In genomic region chr12:126726481-126727217, GRCh38 we compare ENCODE assay signal across 21 cellular contexts.
A peak's percentile ranks its signal among the peaks of the same experiment; 100 is the strongest.
DNase-seq lines count a peak whose midpoint lies in the region; ATAC-seq and TF ChIP-seq lines count a peak whose summit lies in the region.
"Had no signal": no experiment of that assay in that cellular context is flagged by ENCODE, and none has a peak within 500 bp of the region (broad histone marks: within the 10 kb centered on the region; RNA-seq: fewer than 3 reads in every experiment).

No MANE protein-coding gene starts in this region.

- H3K27me3 ChIP-seq in HUES6 (ENCODE audit: control insufficient read depth, insufficient read depth, low read length) (peaks cover 80% of the 10 kb centered on the region), iPS-18a (ENCODE audit: control insufficient read depth, insufficient read depth, low read length) (peaks cover 40% of the 10 kb centered on the region), trophoblast cell (ENCODE audit: insufficient read depth, low read length) (peaks cover 26% of the 10 kb centered on the region), esophagus muscularis mucosa (peaks cover 0 to 63% (median 0%) of the 10 kb centered on the region in 4 donors)

- WGBS in trophoblast cell (ENCODE audit: extremely low coverage, insufficient coverage, insufficient read length), result no CpG with 5 or more reads among the region's 69 CpGs
- 8% methylated on average over 16 of the region's 69 CpGs for WGBS in esophagus muscularis mucosa

- peaks cover 14 to 73% (median 23%) of the 10 kb centered on the region in 5 experiments for H3K9me3 Mint-ChIP-seq in brain

- TF ChIP-seq EP300 in esophagus muscularis mucosa (IDR thresholded peaks at IDR 0.05), result no peak

- no peak overlapping the region for H4K91ac ChIP-seq in trophoblast cell (ENCODE audit: low read depth, low read length)

- H3K27me3 Mint-ChIP-seq in brain, result peaks cover 85% of the 10 kb centered on the region

- H2AFZ ChIP-seq in trophoblast cell (ENCODE audit: insufficient read depth, low read length, poor library complexity), result peak overlapping the region; percentile 35

- TF ChIP-seq POLR2A in esophagus muscularis mucosa (IDR thresholded peaks at IDR 0.05; ENCODE audit: low read depth), result no peak

- peak overlapping the region; percentile 31 for H2BK120ac ChIP-seq in trophoblast cell (ENCODE audit: insufficient read depth, low read length, poor library complexity)

- no peak overlapping the region for H3K4ac ChIP-seq in trophoblast cell (ENCODE audit: low read depth, low read length)

- H3K27ac Mint-ChIP-seq in brain, result no peak overlapping the region
- H3K27ac Mint-ChIP-seq: stimulated activated naive CD8-positive, alpha-beta T cell treated with anti-CD3 and anti-CD28 coated beads, Interleukin-15, amount 100 ng/mL, for 72 hours; T-cell had no signal

- intact Hi-C loops in esophagus muscularis mucosa (cut with DNase I) (no loop called here), left ventricle myocardium superior (cut with micrococcal nuclease) (no loop called here)

- H4K12ac ChIP-seq in trophoblast cell (ENCODE audit: low read depth, low read length), result no peak overlapping the region

- peak overlapping the region in 3 of 5 experiments; percentile 51 to 77 (median 76) for H3K4me3 Mint-ChIP-seq in brain
- H3K4me3 Mint-ChIP-seq: stimulated activated naive CD8-positive, alpha-beta T cell treated with anti-CD3 and anti-CD28 coated beads, Interleukin-15, amount 100 ng/mL, for 72 hours had no signal

- no peak overlapping the region for H2AK5ac ChIP-seq in trophoblast cell (ENCODE audit: low read length)

- no peak overlapping the region for H3K9ac ChIP-seq in HUES6 (ENCODE audit: low read length)
- no peak overlapping the region for H3K9ac ChIP-seq in iPS-18a (ENCODE audit: low read length)
- H3K9ac ChIP-seq in trophoblast cell (ENCODE audit: low read length), result no peak overlapping the region

- no peak overlapping the region for H2BK5ac ChIP-seq in trophoblast cell (ENCODE audit: low read depth, low read length, poor library complexity)

- H3K36me3 ChIP-seq in HUES6 (ENCODE audit: control insufficient read depth, insufficient read depth, low read length) (no peaks in the 10 kb centered on the region), iPS-18a (ENCODE audit: control insufficient read depth, low read depth, low read length) (no peaks in the 10 kb centered on the region), trophoblast cell (ENCODE audit: control insufficient read depth in 1 of 2, insufficient read depth in 2 of 2, low read length in 2 of 2) (no peaks in the 10 kb centered on the region), esophagus muscularis mucosa (no peaks in the 10 kb centered on the region)
- H3K36me3 ChIP-seq: lower lobe of right lung, tibial artery had no signal

- no peak for ATAC-seq in left ventricle myocardium superior
- ATAC-seq: sciatic nerve; stimulated activated naive CD8-positive, alpha-beta T cell treated with anti-CD3 and anti-CD28 coated beads, Interleukin-15, amount 100 ng/mL, for 72 hours; T-cell had no signal

- H3K79me1 ChIP-seq in trophoblast cell (ENCODE audit: low read length), result peaks cover 5% of the 10 kb centered on the region

- H3K27ac ChIP-seq in HUES6 (ENCODE audit: low read depth, low read length) (no peak overlapping the region), iPS-18a (ENCODE audit: low read length) (no peak overlapping the region), trophoblast cell (ENCODE audit: low read depth, low read length) (no peak overlapping the region), esophagus muscularis mucosa (replicated peaks in 1 of 4) (no peak overlapping the region)
- H3K27ac ChIP-seq: lower lobe of right lung, tibial artery had no signal

- TF ChIP-seq CTCF in brain (conservative IDR thresholded peaks at IDR 0.05), result no peak
- no peak for TF ChIP-seq CTCF in esophagus muscularis mucosa (IDR thresholded peaks at IDR 0.05)

- peak overlapping the region; percentile 73 for H2BK12ac ChIP-seq in trophoblast cell (ENCODE audit: low read length)

- peak overlapping the region; percentile 55 for H3K18ac ChIP-seq in trophoblast cell (ENCODE audit: low read length)

- no peaks in the 10 kb centered on the region for H3K79me2 ChIP-seq in trophoblast cell (ENCODE audit: control insufficient read depth, insufficient read depth, low read length, poor library complexity)

- peak overlapping the region; percentile 58 for H3K4me2 ChIP-seq in trophoblast cell (ENCODE audit: low read length)

- no peaks in the 10 kb centered on the region for H3K4me1 Mint-ChIP-seq in brain
- H3K4me1 Mint-ChIP-seq: stimulated activated naive CD8-positive, alpha-beta T cell treated with anti-CD3 and anti-CD28 coated beads, Interleukin-15, amount 100 ng/mL, for 72 hours had no signal

- no peaks in the 10 kb centered on the region for H3K9me3 ChIP-seq in HUES6 (ENCODE audit: control insufficient read depth, insufficient read depth, low read depth, low read length)
- peaks cover 19% of the 10 kb centered on the region for H3K9me3 ChIP-seq in iPS-18a (ENCODE audit: control insufficient read depth, low read depth, low read length)
- H3K9me3 ChIP-seq in trophoblast cell (ENCODE audit: insufficient read depth, low read depth, low read length), result peaks cover 6% of the 10 kb centered on the region
- no peaks in the 10 kb centered on the region for H3K9me3 ChIP-seq in esophagus muscularis mucosa
- H3K9me3 ChIP-seq: lower lobe of right lung, tibial artery had no signal

- H3K4me3 ChIP-seq in HUES6 (ENCODE audit: low read depth, low read length) (peak overlapping the region; percentile 53), iPS-18a (ENCODE audit: low read length) (peak overlapping the region; percentile 51), trophoblast cell (ENCODE audit: low read depth, low read length) (no peak overlapping the region), esophagus muscularis mucosa (no peak overlapping the region)
- H3K4me3 ChIP-seq: lower lobe of right lung, tibial artery had no signal

- H3K23ac ChIP-seq in trophoblast cell (ENCODE audit: low read length), result no peak overlapping the region

- H3K4me1 ChIP-seq in HUES6 (ENCODE audit: control insufficient read depth, insufficient read depth, low read length), result peaks cover 9% of the 10 kb centered on the region; the same call in 1 of the 2 replicates
- no peaks in the 10 kb centered on the region for H3K4me1 ChIP-seq in iPS-18a (ENCODE audit: control insufficient read depth, low read depth, low read length)
- peaks cover 6 to 11% of the 10 kb centered on the region in 2 experiments for H3K4me1 ChIP-seq in trophoblast cell (ENCODE audit: control insufficient read depth in 1 of 2, insufficient read depth in 2 of 2, low read length in 2 of 2)
- H3K4me1 ChIP-seq in esophagus muscularis mucosa, result peaks cover 0 to 7% (median 0%) of the 10 kb centered on the region in 4 donors
- H3K4me1 ChIP-seq: lower lobe of right lung, tibial artery had no signal

- no peak overlapping the region for H4K8ac ChIP-seq in trophoblast cell (ENCODE audit: low read depth, low read length)

- no peaks in the 10 kb centered on the region for H3K36me3 Mint-ChIP-seq in brain
- H3K36me3 Mint-ChIP-seq: T-cell had no signal

- H3K14ac ChIP-seq in trophoblast cell (ENCODE audit: low read length), result no peak overlapping the region

- DNase-seq in trophoblast cell, result no peak
- no peak for DNase-seq in esophagus muscularis mucosa (ENCODE audit: extremely low spot score)
- no peak for DNase-seq in NCI-H774 (lab: John Stamatoyannopoulos, UW)
- no peak for DNase-seq in left ventricle myocardium superior
- DNase-seq: activated T-cell treated with anti-CD3 and anti-CD28 coated beads, Interleukin-2, amount 50 U/mL, for 1 hour; cortex of kidney; DMS 273 treated with DMSO at 0.1 percent for 48 hours; KG1; lower lobe of right lung; MM.1S; NCI-H1436; NCI-H2107; NCI-H510A; SHP77 treated with DMSO at 0.1 percent for 48 hours; stimulated activated naive CD8-positive, alpha-beta T cell treated with anti-CD3 and anti-CD28 coated beads, Interleukin-15, amount 100 ng/mL, for 72 hours; T-cell; tibial artery had no signal

Comparison
In these comparisons a context has a peak if more than half of its experiments do, and no peak if none do; other contexts are left out.
1. H3K4me3 ChIP-seq: peak in HUES6 (single experiment) and iPS-18a (single experiment); none in trophoblast cell (single experiment) and esophagus muscularis mucosa (0 of 4).